ENCODE assay signal across 21 cellular contexts in genomic region chr6:167049275-167049674, GRCh38. TPM values are rescaled to one million over a fixed set of nuclear protein-coding genes. Genes with fewer than 3 reads are reported as not detected.
DNase-seq lines count a peak whose midpoint lies in the region; ATAC-seq lines count a peak whose summit lies in the region.
"Had no signal": no experiment of that assay in that cellular context is flagged by ENCODE, and none has a peak within 500 bp of the region (broad histone marks: within the 10 kb centered on the region; RNA-seq: fewer than 3 reads in every experiment).

No MANE protein-coding gene starts in this region.

- ATAC-seq in HG02981 (IDR thresholded peaks at IDR 0.05; ENCODE audit: unreplicated experiment) (no peak), HG02571 (IDR thresholded peaks at IDR 0.05; ENCODE audit: unreplicated experiment) (no peak)
- ATAC-seq: HepG2, Panc1, Right ventricle myocardium inferior, SK-N-SH treated with all-trans-retinoic acid at 6 μM for 48 hours had no signal

- DNase-seq in Ammon's horn (ENCODE audit: low spot score): peak; percentile 19
- peak; percentile 51 for DNase-seq in COLO829 (ENCODE audit: low spot score)
- peak; percentile 92 for DNase-seq in SK-MEL-5 (ENCODE audit: low read depth, low spot score)
- peak; percentile 25 for DNase-seq in inferior parietal cortex (ENCODE audit: extremely low spot score)
- no peak for DNase-seq in activated CD4-positive, CD25-positive, alpha-beta regulatory T cell treated with anti-CD3 and anti-CD28 coated beads, Interleukin-2, amount 50 U/mL, for 72 hours
- DNase-seq in 8988T: no peak
- DNase-seq: ACHN; AML-193; CD4-positive, alpha-beta memory T cell; GM23248; HCEC 1CT; NCI-H1048; NCI-H1436 treated with DMSO at 0.1 percent for 48 hours; NCI-H2029 treated with DMSO at 0.1 percent for 48 hours; NCI-H510A treated with DMSO at 0.1 percent for 48 hours had no signal

- in situ Hi-C loops in SK-MEL-5 (cut with HindIII; ENCODE audit: low pct_unique_long_range_greater_than_20kb, low sequenced_read_pairs): no loop called here

RNA-seq across cellular contexts. Expression of gene CEP43, which starts 50.1 kb away (rescaled TPM):
- 11.1 and 13.2 TPM in 2 replicates for total RNA-seq in SK-MEL-5 (2014; rRNA removed; shearing (Covaris generic))
- 6.2 and 8.5 TPM in 2 replicates for polyA plus RNA-seq in SK-MEL-5 (2015; cell fraction: cytosol; rRNA removed)
- polyA plus RNA-seq in SK-MEL-5 (2015; cell fraction: nucleus; rRNA removed): 42.2 and 66.1 TPM in 2 replicates

Comparison
In these comparisons a context has a peak if more than half of its experiments do, and no peak if none do; other contexts are left out.
1. DNase-seq: peak in Ammon's horn (single experiment), COLO829 (single experiment), SK-MEL-5 (single experiment) and inferior parietal cortex (single experiment); none in activated CD4-positive, CD25-positive, alpha-beta regulatory T cell treated with anti-CD3 and anti-CD28 coated beads, Interleukin-2, amount 50 U/mL, for 72 hours (single experiment) and 8988T (single experiment).